ENCODE assay signal across 8 cellular contexts in the genomic region with DNA sequence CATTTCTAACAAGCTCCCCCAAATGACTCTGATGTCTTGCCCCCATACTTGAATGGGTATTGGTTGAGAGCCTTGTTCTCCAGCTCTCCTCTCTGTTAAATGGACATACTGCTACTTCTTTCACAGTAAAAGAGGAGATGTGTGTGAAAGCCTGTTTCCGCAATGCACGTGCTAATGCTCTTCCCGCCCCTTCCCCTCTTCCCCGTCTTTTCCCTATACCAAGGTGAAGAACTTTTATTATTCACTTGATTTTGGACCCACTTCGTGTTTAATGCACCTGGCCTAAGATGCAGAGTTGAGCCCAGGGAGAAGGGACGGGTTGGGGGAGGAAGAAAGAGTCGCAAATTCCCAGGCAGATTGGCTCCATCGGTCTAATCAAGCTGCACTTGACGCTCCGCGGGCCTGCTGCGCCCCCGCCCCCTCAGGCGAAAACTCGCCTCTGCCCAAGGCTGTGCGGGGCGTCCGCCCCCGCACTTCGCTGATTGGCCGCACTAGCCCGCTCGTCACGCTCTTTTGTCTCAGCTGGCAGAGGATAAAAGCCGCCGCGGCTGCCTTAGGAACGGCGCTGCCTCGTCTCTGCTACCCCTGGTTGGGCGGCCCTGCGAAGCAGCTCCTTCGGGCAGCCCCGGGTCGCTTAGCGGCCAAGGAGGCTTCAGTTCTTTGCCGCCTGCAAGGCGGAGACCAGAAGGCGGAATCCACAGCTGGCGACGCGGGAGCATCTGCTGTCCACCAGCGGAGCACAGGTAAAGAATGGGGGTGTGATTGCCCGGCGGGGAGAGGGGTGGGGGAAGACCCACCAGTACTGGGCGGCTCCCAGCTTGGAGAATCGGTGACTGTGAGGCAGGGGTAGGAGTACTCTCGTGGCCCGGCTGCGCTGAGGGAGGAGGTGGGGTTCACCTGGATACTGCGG. TPM values are rescaled to one million over a fixed set of nuclear protein-coding genes. Genes with fewer than 3 reads are reported as not detected.
DNase-seq lines count a peak whose midpoint lies in the region; ATAC-seq and TF ChIP-seq lines count a peak whose summit lies in the region.

Gene ZCCHC12 (plus strand): TSS at position 562 of the 910 bp plus-strand sequence. CDS start 1,421 bp downstream, outside the sequence.

- peak within 1 kb of the TSS; percentile 50 to 91 (median 81) for H3K4me3 Mint-ChIP-seq in naive thymus-derived CD4-positive, alpha-beta T cell

- no peaks in the 10 kb centered on the region for H3K36me3 Mint-ChIP-seq in naive thymus-derived CD4-positive, alpha-beta T cell

- no peaks in the 10 kb centered on the region for H3K9me3 ChIP-seq in naive thymus-derived CD4-positive, alpha-beta T cell (ENCODE audit: control insufficient read depth in 2 of 3, low read length in 3 of 3)
- no peaks in the 10 kb centered on the region for H3K9me3 ChIP-seq in thoracic aorta

- intact Hi-C loops in naive thymus-derived CD4-positive, alpha-beta T cell (cut with micrococcal nuclease) = no loop called here

- H3K4me1 ChIP-seq in naive thymus-derived CD4-positive, alpha-beta T cell (ENCODE audit: control insufficient read depth in 2 of 2, insufficient read depth in 2 of 2, low read length in 2 of 2) = peaks cover 3 to 12% of the 10 kb centered on the region in 2 donors
- peaks cover 0 to 19% of the 10 kb centered on the region in 2 donors for H3K4me1 ChIP-seq in thoracic aorta (ENCODE audit: control insufficient read depth in 1 of 2, low read depth in 2 of 2)

- POLR2A ChIA-PET in AG04449 (lab: Yijun Ruan, JAX) = no interaction called here
- POLR2A ChIA-PET in naive thymus-derived CD4-positive, alpha-beta T cell (lab: Charles Lee) = interaction anchor here (1.0 kb wide), 1 partner anchor 151 kb away, joined by 3 read pairs; the partner anchor contains the start of gene LONRF3

- H3K4me1 Mint-ChIP-seq in naive thymus-derived CD4-positive, alpha-beta T cell = peaks cover 5 to 26% (median 17%) of the 10 kb centered on the region in 7 donors

- peaks cover 27 to 66% (median 32%) of the 10 kb centered on the region in 5 donors for H3K27me3 Mint-ChIP-seq in naive thymus-derived CD4-positive, alpha-beta T cell

- H3K27ac ChIP-seq in naive thymus-derived CD4-positive, alpha-beta T cell (ENCODE audit: low read depth, low read length) = no peak within 1 kb of the TSS
- no peak within 1 kb of the TSS for H3K27ac ChIP-seq in thoracic aorta

- peaks cover 0 to 3% of the 10 kb centered on the region in 2 donors for H3K27me3 ChIP-seq in naive thymus-derived CD4-positive, alpha-beta T cell (ENCODE audit: control insufficient read depth in 2 of 2, insufficient read depth in 2 of 2, low read length in 2 of 2)
- H3K27me3 ChIP-seq in thoracic aorta (replicated peaks; ENCODE audit: insufficient read depth) = no peaks in the 10 kb centered on the region

- DNase-seq in AG04449 (ENCODE audit: low read depth, low spot score) = no peak
- DNase-seq in NCI-H2227 (lab: John Stamatoyannopoulos, UW; ENCODE audit: unreplicated experiment) = peak; percentile 95
- DNase-seq in activated CD8-positive, alpha-beta memory T cell treated with anti-CD3 and anti-CD28 coated beads, Interleukin-2, amount 50 U/mL, for 48 hours = peak; percentile 57
- DNase-seq in epithelial cell of proximal tubule (ENCODE audit: low read depth) = no peak
- DNase-seq in naive thymus-derived CD4-positive, alpha-beta T cell = peak in 8 of 9 donors; percentile 20 to 52 (median 48)
- no peak for DNase-seq in thoracic aorta (ENCODE audit: low spot score)

- no peak for TF ChIP-seq CTCF in AG04449 (IDR thresholded peaks at IDR 0.05; ENCODE audit: insufficient read depth, low read length, missing control alignments)
- TF ChIP-seq CTCF in epithelial cell of proximal tubule (conservative IDR thresholded peaks at IDR 0.05; ENCODE audit: low read depth, low read length) = no peak
- TF ChIP-seq CTCF in thoracic aorta (IDR thresholded peaks at IDR 0.05) = no peak

- H3K36me3 ChIP-seq in naive thymus-derived CD4-positive, alpha-beta T cell (ENCODE audit: control insufficient read depth in 2 of 3, insufficient read depth in 3 of 3, low read length in 3 of 3) = no peaks in the 10 kb centered on the region
- no peaks in the 10 kb centered on the region for H3K36me3 ChIP-seq in thoracic aorta

- ATAC-seq in GM19468 (IDR thresholded peaks at IDR 0.05; ENCODE audit: extremely low read depth, unreplicated experiment) (peak; percentile 39), thoracic aorta (ENCODE audit: insufficient number of reproducible peaks, low FRiP score, low read depth) (no peak), GM21717 (IDR thresholded peaks at IDR 0.05; ENCODE audit: unreplicated experiment) (no peak)
- peak; percentile 94 for ATAC-seq in naive thymus-derived CD4-positive, alpha-beta T cell

- H3K4me3 ChIP-seq in AG04449 (ENCODE audit: low read depth, low read length) (peak within 1 kb of the TSS; percentile 30), epithelial cell of proximal tubule (ENCODE audit: low read depth, low read length) (peak within 1 kb of the TSS; percentile 35), thoracic aorta (peak within 1 kb of the TSS; percentile 67)
- peak within 1 kb of the TSS; percentile 41 for H3K4me3 ChIP-seq in naive thymus-derived CD4-positive, alpha-beta T cell (ENCODE audit: low read length)

- H3K27ac Mint-ChIP-seq in naive thymus-derived CD4-positive, alpha-beta T cell = peak within 1 kb of the TSS in 2 of 9 donors; percentile 15 to 62

- CTCF ChIA-PET in AG04449 (lab: Yijun Ruan, JAX) = interaction anchor here (0.8 to 3.3 kb wide), 3 partner anchors 16 to 21 kb away, joined by 3 to 20 read pairs (median 4); no protein-coding TSS in a partner anchor
- CTCF ChIA-PET in naive thymus-derived CD4-positive, alpha-beta T cell (lab: Charles Lee) = no interaction called here

- peaks cover 0 to 6% (median 0%) of the 10 kb centered on the region in 11 donors for H3K9me3 Mint-ChIP-seq in naive thymus-derived CD4-positive, alpha-beta T cell

RNA-seq across cellular contexts. Expression of gene ZCCHC12, which starts in this region (rescaled TPM):
- total RNA-seq in epithelial cell of proximal tubule = 0.14 and 0.46 TPM in 2 replicates
- under 1 TPM in 1 of 5 experiments, not detected in 4; 0.16 TPM for total RNA-seq in naive thymus-derived CD4-positive, alpha-beta T cell
- under 1 TPM in 1 of 2 donors, not detected in 1; 0.08 TPM for polyA plus RNA-seq in naive thymus-derived CD4-positive, alpha-beta T cell
- total RNA-seq in thoracic aorta = not detected

Comparison
In these comparisons a context has a peak if more than half of its experiments do, and no peak if none do; other contexts are left out.
1. Peak in DNase-seq, ATAC-seq and H3K4me3 ChIP-seq in naive thymus-derived CD4-positive, alpha-beta T cell; RNA of the gene not detected or under 1 TPM.
2. DNase-seq: peak in NCI-H2227 (single experiment) and activated CD8-positive, alpha-beta memory T cell treated with anti-CD3 and anti-CD28 coated beads, Interleukin-2, amount 50 U/mL, for 48 hours (single experiment); none in AG04449 (single experiment), epithelial cell of proximal tubule (single experiment) and thoracic aorta (single experiment).
3. Peak in every context shown above with its lines, with median percentiles within 50 percentile points of each other: H3K4me3 ChIP-seq.